11 cellular contexts compared by ENCODE assay signal in genomic region chr1:147080671-147081394, GRCh38.
DNase-seq lines count a peak whose midpoint lies in the region; ATAC-seq and TF ChIP-seq lines count a peak whose summit lies in the region.
"Had no signal": no experiment of that assay in that cellular context is flagged by ENCODE, and none has a peak within 500 bp of the region (broad histone marks: within the 10 kb centered on the region; RNA-seq: fewer than 3 reads in every experiment).

No MANE protein-coding gene starts in this region.

- peak; percentile 32 for DNase-seq in NCI-H82 (lab: John Stamatoyannopoulos, UW)
- no peak for DNase-seq in NCI-H82 treated with DMSO at 0.1 percent for 48 hours (lab: John Stamatoyannopoulos, UW; ENCODE audit: unreplicated experiment)
- no peak for DNase-seq in T-helper 17 cell
- DNase-seq in endodermal cell: peak; percentile 78
- no peak for DNase-seq in progenitor cell of endocrine pancreas (ENCODE audit: low spot score, unreplicated experiment)
- no peak for DNase-seq in RPMI8226
- no peak for DNase-seq in erythroblast (lab: John Stamatoyannopoulos, UW)
- DNase-seq: activated CD4-positive, alpha-beta T cell treated with anti-CD3 and anti-CD28 coated beads, Interleukin-2, amount 50 U/mL, for 4 hours had no signal

- no peak overlapping the region for H3K9ac ChIP-seq in endodermal cell (ENCODE audit: extremely low read depth, low read length, poor library complexity, severe bottlenecking)

- H3K9me3 ChIP-seq in T-helper 17 cell (ENCODE audit: control insufficient read depth, low read length, poor library complexity, severe bottlenecking): peaks cover 3% of the 10 kb centered on the region
- H3K9me3 ChIP-seq in endodermal cell (ENCODE audit: control insufficient read depth, low read length): peaks cover 7% of the 10 kb centered on the region
- H3K9me3 ChIP-seq: ascending aorta had no signal

- ATAC-seq in T-helper 17 cell: no peak
- ATAC-seq in GM18861 (IDR thresholded peaks at IDR 0.05; ENCODE audit: unreplicated experiment): no peak

- TF ChIP-seq CTCF in endodermal cell (conservative IDR thresholded peaks at IDR 0.05) (peak; percentile 68), progenitor cell of endocrine pancreas (IDR thresholded peaks at IDR 0.05; ENCODE audit: unreplicated experiment) (peak; percentile 13)

- no peak overlapping the region for H3K27ac ChIP-seq in endodermal cell (ENCODE audit: low read depth, low read length)
- H3K27ac ChIP-seq: 22Rv1, ascending aorta had no signal

- WGBS in endodermal cell (ENCODE audit: insufficient coverage in 1 of 2, insufficient read length in 1 of 2), 2 experiments: 14 to 16% methylated on average over 7 to 27 of the region's 28 CpGs

- peaks cover 91% of the 10 kb centered on the region for H3K27me3 Mint-ChIP-seq in T-helper 17 cell
- H3K27me3 Mint-ChIP-seq in endodermal cell (ENCODE audit: insufficient read depth): peaks cover 81% of the 10 kb centered on the region
- peaks cover 86% of the 10 kb centered on the region for H3K27me3 Mint-ChIP-seq in progenitor cell of endocrine pancreas

- H3K36me3 Mint-ChIP-seq in T-helper 17 cell (ENCODE audit: low read depth): peaks cover 15% of the 10 kb centered on the region
- H3K36me3 Mint-ChIP-seq in endodermal cell (ENCODE audit: low read depth): no peaks in the 10 kb centered on the region
- peaks cover 1% of the 10 kb centered on the region for H3K36me3 Mint-ChIP-seq in progenitor cell of endocrine pancreas (ENCODE audit: insufficient read depth)

- TF ChIP-seq POLR2A in erythroblast (IDR thresholded peaks at IDR 0.05; ENCODE audit: low read length): no peak

- H3K27ac Mint-ChIP-seq in T-helper 17 cell: peak overlapping the region; percentile 49
- H3K27ac Mint-ChIP-seq in endodermal cell: no peak overlapping the region
- H3K27ac Mint-ChIP-seq in progenitor cell of endocrine pancreas: no peak overlapping the region

- H3K4me1 Mint-ChIP-seq in T-helper 17 cell (peaks cover 41% of the 10 kb centered on the region), endodermal cell (peaks cover 12% of the 10 kb centered on the region), progenitor cell of endocrine pancreas (ENCODE audit: low read depth) (peaks cover 15% of the 10 kb centered on the region)

- no peaks in the 10 kb centered on the region for H3K4me1 ChIP-seq in endodermal cell (ENCODE audit: control insufficient read depth, insufficient read depth, low read length)

- H3K27me3 ChIP-seq in endodermal cell (ENCODE audit: control insufficient read depth, insufficient read depth, low read length, poor library complexity, severe bottlenecking): peaks cover 87% of the 10 kb centered on the region

- H3K4me3 Mint-ChIP-seq in T-helper 17 cell: peak overlapping the region; percentile 81
- H3K4me3 Mint-ChIP-seq in endodermal cell: peak overlapping the region; percentile 55
- H3K4me3 Mint-ChIP-seq in progenitor cell of endocrine pancreas (ENCODE audit: low read depth): peak overlapping the region; percentile 16

- no peak overlapping the region for H3K4me3 ChIP-seq in endodermal cell (ENCODE audit: low read length)

- H3K9me3 Mint-ChIP-seq in endodermal cell (peaks cover 16% of the 10 kb centered on the region), progenitor cell of endocrine pancreas (ENCODE audit: low read depth) (peaks cover 5% of the 10 kb centered on the region)

- H3K36me3 ChIP-seq in endodermal cell (ENCODE audit: control insufficient read depth, insufficient read depth, low read length): no peaks in the 10 kb centered on the region
- H3K36me3 ChIP-seq: ascending aorta had no signal

Comparison
In these comparisons a context has a peak if more than half of its experiments do, and no peak if none do; other contexts are left out.
1. DNase-seq: peak in NCI-H82 (single experiment) and endodermal cell (single experiment); none in NCI-H82 treated with DMSO at 0.1 percent for 48 hours (single experiment), T-helper 17 cell (0 of 3), progenitor cell of endocrine pancreas (single experiment), RPMI8226 (single experiment) and erythroblast (0 of 2).
2. H3K4me3 Mint-ChIP-seq: peak in every context shown above with its lines; median percentile 81 in T-helper 17 cell; 55 in endodermal cell; 16 in progenitor cell of endocrine pancreas.